Comparison of ENCODE assay signal across 8 cellular contexts in genomic region chr3:60531759-60532158, GRCh38.
"Had no signal": no experiment of that assay in that cellular context is flagged by ENCODE, and none has a peak within 500 bp of the region (broad histone marks: within the 10 kb centered on the region; RNA-seq: fewer than 3 reads in every experiment).

No MANE protein-coding gene starts in this region.

- FAIRE-seq: G401.6, GM12878, GM12891, GM12892, GM18507, GM19239 had no signal

- DNase-seq: GDM1, GF-D8 had no signal

- H3K4me3 ChIP-seq: GM12878 had no signal

- ATAC-seq: GM12878 had no signal
